ENCODE assay signal across 1 cellular context in the genomic region with DNA sequence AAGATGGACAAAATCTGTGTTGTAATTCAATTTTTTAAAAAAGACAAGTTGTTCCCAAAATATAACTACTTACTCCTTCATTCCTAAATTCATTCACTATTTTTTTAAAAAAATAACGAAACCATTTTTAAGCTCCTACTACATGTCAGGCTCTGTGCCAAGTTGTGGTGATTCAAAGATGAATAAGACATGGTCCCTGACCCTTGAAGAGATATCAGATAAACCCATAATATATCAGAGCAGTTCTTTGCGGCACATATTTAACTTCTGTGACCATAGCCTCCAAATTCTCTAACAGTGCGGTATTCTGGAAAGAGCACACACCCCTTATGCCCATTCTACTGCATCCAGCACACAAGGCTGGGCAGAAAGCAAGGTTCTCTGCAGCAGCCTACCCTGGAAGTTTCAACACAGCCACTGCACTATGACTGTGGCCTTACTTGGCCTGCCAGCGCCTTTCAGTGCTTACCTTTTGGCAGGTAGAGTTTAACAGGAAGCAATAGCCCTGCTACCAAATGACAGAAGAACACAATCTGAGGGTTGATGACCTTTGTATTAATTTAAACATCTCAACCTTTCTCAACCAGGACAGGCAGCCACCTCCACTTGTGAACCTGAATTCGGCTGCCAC.
TF ChIP-seq lines count a peak whose summit lies in the region.

No MANE protein-coding gene starts in this region.

TF ChIP-seq in GM23338, 12 proteins besides CTCF, POLR2A, EP300 and RAD21:
- TF ChIP-seq, protein P1, sequence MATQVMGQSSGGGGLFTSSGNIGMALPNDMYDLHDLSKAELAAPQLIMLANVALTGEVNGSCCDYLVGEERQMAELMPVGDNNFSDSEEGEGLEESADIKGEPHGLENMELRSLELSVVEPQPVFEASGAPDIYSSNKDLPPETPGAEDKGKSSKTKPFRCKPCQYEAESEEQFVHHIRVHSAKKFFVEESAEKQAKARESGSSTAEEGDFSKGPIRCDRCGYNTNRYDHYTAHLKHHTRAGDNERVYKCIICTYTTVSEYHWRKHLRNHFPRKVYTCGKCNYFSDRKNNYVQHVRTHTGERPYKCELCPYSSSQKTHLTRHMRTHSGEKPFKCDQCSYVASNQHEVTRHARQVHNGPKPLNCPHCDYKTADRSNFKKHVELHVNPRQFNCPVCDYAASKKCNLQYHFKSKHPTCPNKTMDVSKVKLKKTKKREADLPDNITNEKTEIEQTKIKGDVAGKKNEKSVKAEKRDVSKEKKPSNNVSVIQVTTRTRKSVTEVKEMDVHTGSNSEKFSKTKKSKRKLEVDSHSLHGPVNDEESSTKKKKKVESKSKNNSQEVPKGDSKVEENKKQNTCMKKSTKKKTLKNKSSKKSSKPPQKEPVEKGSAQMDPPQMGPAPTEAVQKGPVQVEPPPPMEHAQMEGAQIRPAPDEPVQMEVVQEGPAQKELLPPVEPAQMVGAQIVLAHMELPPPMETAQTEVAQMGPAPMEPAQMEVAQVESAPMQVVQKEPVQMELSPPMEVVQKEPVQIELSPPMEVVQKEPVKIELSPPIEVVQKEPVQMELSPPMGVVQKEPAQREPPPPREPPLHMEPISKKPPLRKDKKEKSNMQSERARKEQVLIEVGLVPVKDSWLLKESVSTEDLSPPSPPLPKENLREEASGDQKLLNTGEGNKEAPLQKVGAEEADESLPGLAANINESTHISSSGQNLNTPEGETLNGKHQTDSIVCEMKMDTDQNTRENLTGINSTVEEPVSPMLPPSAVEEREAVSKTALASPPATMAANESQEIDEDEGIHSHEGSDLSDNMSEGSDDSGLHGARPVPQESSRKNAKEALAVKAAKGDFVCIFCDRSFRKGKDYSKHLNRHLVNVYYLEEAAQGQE (IDR thresholded peaks at IDR 0.05; ENCODE audit: unreplicated experiment) = no peak
- no peak for TF ChIP-seq POLR2AphosphoS5 (IDR thresholded peaks at IDR 0.05; ENCODE audit: low read depth)
- no peak for TF ChIP-seq EZH2phosphoT487 (IDR thresholded peaks at IDR 0.05; ENCODE audit: unreplicated experiment)
- no peak for TF ChIP-seq EZH2 (IDR thresholded peaks at IDR 0.05; ENCODE audit: low read depth, unreplicated experiment)
- TF ChIP-seq CREB1 (CRISPR knock-in tag; IDR thresholded peaks at IDR 0.05; ENCODE audit: low read depth) = no peak
- TF ChIP-seq JUNB (IDR thresholded peaks at IDR 0.05; ENCODE audit: unreplicated experiment) = no peak
- no peak for TF ChIP-seq ZNF114 (CRISPR knock-in tag; IDR thresholded peaks at IDR 0.05)
- no peak for TF ChIP-seq STAT1 (IDR thresholded peaks at IDR 0.05; ENCODE audit: unreplicated experiment)
